Comparison of ENCODE assay signal across 8 cellular contexts in genomic region chr19:57599377-57599760, GRCh38. TPM values are rescaled to one million over a fixed set of nuclear protein-coding genes. Genes with fewer than 3 reads are reported as not detected.
DNase-seq lines count a peak whose midpoint lies in the region; ATAC-seq and TF ChIP-seq lines count a peak whose summit lies in the region.

No MANE protein-coding gene starts in this region.

- intact Hi-C loops in breast epithelium (cut with DNase I; ENCODE audit: low total_unique reads) (no loop called here), natural killer cell (cut with micrococcal nuclease) (loop anchor here (1.0 kb wide), 1 partner anchor 15 kb away; the partner anchor contains the start of gene ZIK1)

- peaks cover 20% of the 10 kb centered on the region for H3K36me3 ChIP-seq in CD4-positive, CD25-positive, alpha-beta regulatory T cell (ENCODE audit: control insufficient read depth, insufficient read depth, low read length)
- H3K36me3 ChIP-seq in breast epithelium, result no peaks in the 10 kb centered on the region

- peaks cover 26 to 45% of the 10 kb centered on the region in 2 experiments for H3K9me3 ChIP-seq in CD4-positive, CD25-positive, alpha-beta regulatory T cell (ENCODE audit: control insufficient read depth in 2 of 2, low read length in 2 of 2)
- peaks cover 29 to 36% of the 10 kb centered on the region in 2 donors for H3K9me3 ChIP-seq in breast epithelium

- no peaks in the 10 kb centered on the region for H3K27me3 Mint-ChIP-seq in CD4-positive, CD25-positive, alpha-beta regulatory T cell
- peaks cover 3 to 8% of the 10 kb centered on the region in 2 donors for H3K27me3 Mint-ChIP-seq in natural killer cell (ENCODE audit: low read depth in 2 of 2)

- no peak for TF ChIP-seq POLR2A in breast epithelium (IDR thresholded peaks at IDR 0.05)

- no peak overlapping the region for H3K27ac ChIP-seq in CD4-positive, CD25-positive, alpha-beta regulatory T cell (ENCODE audit: insufficient read depth, low read length, poor library complexity, severe bottlenecking)
- H3K27ac ChIP-seq in breast epithelium, result peak overlapping the region; percentile 17 to 44

- H3K4me3 Mint-ChIP-seq in CD4-positive, CD25-positive, alpha-beta regulatory T cell, result peak overlapping the region; percentile 58 to 90 (median 89)
- peak overlapping the region; percentile 84 for H3K4me3 Mint-ChIP-seq in natural killer cell

- peaks cover 13% of the 10 kb centered on the region for H3K4me1 ChIP-seq in CD4-positive, CD25-positive, alpha-beta regulatory T cell (ENCODE audit: control insufficient read depth, insufficient read depth, low read length, poor library complexity, severe bottlenecking)
- no peaks in the 10 kb centered on the region for H3K4me1 ChIP-seq in breast epithelium

- peaks cover 8 to 31% (median 13%) of the 10 kb centered on the region in 4 donors for H3K4me1 Mint-ChIP-seq in CD4-positive, CD25-positive, alpha-beta regulatory T cell
- peaks cover 22 to 23% of the 10 kb centered on the region in 2 donors for H3K4me1 Mint-ChIP-seq in natural killer cell

- DNase-seq in CD4-positive, CD25-positive, alpha-beta regulatory T cell, result no peak
- DNase-seq in breast epithelium (ENCODE audit: low spot score in 2 of 2), result no peak
- DNase-seq in natural killer cell, result no peak
- no peak for DNase-seq in NOMO-1 (lab: John Stamatoyannopoulos, UW; ENCODE audit: unreplicated experiment in 2 of 2)
- DNase-seq in C1 segment of cervical spinal cord (lab: John Stamatoyannopoulos, UW), result no peak
- no peak for DNase-seq in NCI-H2227 treated with DMSO at 0.1 percent for 48 hours (lab: John Stamatoyannopoulos, UW)

- peaks cover 6 to 40% (median 33%) of the 10 kb centered on the region in 7 donors for H3K9me3 Mint-ChIP-seq in CD4-positive, CD25-positive, alpha-beta regulatory T cell
- H3K9me3 Mint-ChIP-seq in natural killer cell, result peaks cover 11 to 19% of the 10 kb centered on the region in 2 donors

- TF ChIP-seq CTCF in breast epithelium (IDR thresholded peaks at IDR 0.05), result no peak
- TF ChIP-seq CTCF in natural killer cell (IDR thresholded peaks at IDR 0.05), result no peak

- no peaks in the 10 kb centered on the region for H3K27me3 ChIP-seq in CD4-positive, CD25-positive, alpha-beta regulatory T cell (ENCODE audit: control insufficient read depth, insufficient read depth, low read length)
- H3K27me3 ChIP-seq in breast epithelium, result no peaks in the 10 kb centered on the region

- H3K27ac Mint-ChIP-seq in CD4-positive, CD25-positive, alpha-beta regulatory T cell, result peak overlapping the region; percentile 15 to 84 (median 59)
- H3K27ac Mint-ChIP-seq in natural killer cell, result peak overlapping the region; percentile 74 to 78

- peak overlapping the region; percentile 73 for H3K4me3 ChIP-seq in CD4-positive, CD25-positive, alpha-beta regulatory T cell (ENCODE audit: low read depth, low read length)
- peak overlapping the region; percentile 67 to 93 (median 84) for H3K4me3 ChIP-seq in breast epithelium

- no peak for ATAC-seq in CD4-positive, CD25-positive, alpha-beta regulatory T cell (ENCODE audit: low read depth in 2 of 2)
- ATAC-seq in HG02571 (IDR thresholded peaks at IDR 0.05; ENCODE audit: unreplicated experiment) (peak; percentile 21), natural killer cell (no peak), HG02610 (IDR thresholded peaks at IDR 0.05; ENCODE audit: unreplicated experiment) (no peak)

- H3K36me3 Mint-ChIP-seq in CD4-positive, CD25-positive, alpha-beta regulatory T cell, result peaks cover 34% of the 10 kb centered on the region
- H3K36me3 Mint-ChIP-seq in natural killer cell, result peaks cover 21% of the 10 kb centered on the region

RNA-seq across cellular contexts. Expression of gene ZNF530, which starts 0.3 kb away (rescaled TPM):
- 1.5 TPM for total RNA-seq in CD4-positive, CD25-positive, alpha-beta regulatory T cell
- 1 to 10 TPM; 4.8 to 7.8 (median 7.4) TPM for polyA plus RNA-seq in CD4-positive, CD25-positive, alpha-beta regulatory T cell
- 1 to 10 TPM; 2.9 to 6.9 (median 5.3) TPM for total RNA-seq in breast epithelium
- total RNA-seq in natural killer cell, result 1 to 10 TPM; 5.1 to 8.0 (median 5.6) TPM

RNA-seq across cellular contexts. Expression of gene ZNF134, which starts 14.7 kb away (rescaled TPM):
- total RNA-seq in CD4-positive, CD25-positive, alpha-beta regulatory T cell, result 17.4 TPM
- polyA plus RNA-seq in CD4-positive, CD25-positive, alpha-beta regulatory T cell, result 10 to 100 TPM in 3 of 4 donors, 1 to 10 TPM in 1; 9.8 to 14.2 (median 11.8) TPM
- total RNA-seq in breast epithelium, result 10 to 100 TPM; 18.2 to 31.6 (median 18.4) TPM
- total RNA-seq in natural killer cell, result 10 to 100 TPM; 18.5 to 22.0 (median 20.5) TPM

RNA-seq across cellular contexts. Expression of gene ZIK1, which starts 15.4 kb away (rescaled TPM):
- total RNA-seq in CD4-positive, CD25-positive, alpha-beta regulatory T cell, result 3.4 TPM
- polyA plus RNA-seq in CD4-positive, CD25-positive, alpha-beta regulatory T cell, result 10 to 100 TPM in 1 of 4 donors, 1 to 10 TPM in 3; 5.6 to 10.2 (median 8.2) TPM
- total RNA-seq in breast epithelium (1 to 10 TPM; 2.2 to 8.9 (median 6.9) TPM), natural killer cell (1 to 10 TPM; 2.7 to 8.2 (median 6.5) TPM)

RNA-seq across cellular contexts. Expression of gene ZNF416, which starts 20.7 kb away (rescaled TPM):
- 4.4 TPM for total RNA-seq in CD4-positive, CD25-positive, alpha-beta regulatory T cell
- polyA plus RNA-seq in CD4-positive, CD25-positive, alpha-beta regulatory T cell, result 1 to 10 TPM; 4.1 to 9.5 (median 6.1) TPM
- total RNA-seq in breast epithelium (1 to 10 TPM; 2.7 to 6.4 (median 6.2) TPM), natural killer cell (1 to 10 TPM; 1.7 to 5.3 (median 3.3) TPM)

RNA-seq across cellular contexts. Expression of gene ZNF211, which starts 33.6 kb away (rescaled TPM):
- total RNA-seq in CD4-positive, CD25-positive, alpha-beta regulatory T cell, result 23.9 TPM
- polyA plus RNA-seq in CD4-positive, CD25-positive, alpha-beta regulatory T cell, result 10 to 100 TPM; 19.4 to 22.8 (median 22.1) TPM
- total RNA-seq in breast epithelium, result 10 to 100 TPM in 2 of 3 donors, 1 to 10 TPM in 1; 8.2 to 23.1 (median 16.4) TPM
- total RNA-seq in natural killer cell, result 10 to 100 TPM; 33.7 to 47.0 (median 36.9) TPM
